26 cellular contexts compared by ENCODE assay signal in the genomic region with DNA sequence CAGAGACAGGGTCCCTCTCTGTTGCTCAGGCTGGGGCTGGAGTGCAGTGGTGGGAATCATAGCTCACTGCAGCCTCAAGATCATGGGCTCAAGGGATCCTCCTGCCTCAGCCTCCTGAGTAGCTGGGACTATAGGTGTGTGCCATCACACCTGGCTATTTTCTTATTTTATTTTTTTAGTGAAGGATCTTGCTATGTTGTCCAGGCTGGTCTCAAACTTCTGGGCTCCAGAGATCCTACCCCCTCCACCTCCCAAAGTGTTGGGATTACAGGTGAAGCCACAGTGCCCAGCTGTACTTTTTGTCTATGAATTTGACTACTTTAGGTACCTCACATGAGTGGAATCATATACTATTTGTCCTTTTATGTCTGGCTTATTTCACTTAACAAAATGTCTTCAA.
"Had no signal": no experiment of that assay in that cellular context is flagged by ENCODE, and none has a peak within 500 bp of the region (broad histone marks: within the 10 kb centered on the region; RNA-seq: fewer than 3 reads in every experiment).

No MANE protein-coding gene starts in this region.

- H2AFZ ChIP-seq: hepatocyte had no signal

- H3K27me3 ChIP-seq: esophagus muscularis mucosa, esophagus squamous epithelium, foreskin keratinocyte, gastrocnemius medialis, gastroesophageal sphincter, heart left ventricle, heart right ventricle, hepatocyte had no signal

- H3K4me2 ChIP-seq: hepatocyte had no signal

- DNase-seq: cortex of kidney; dermis blood vessel endothelial cell; dorsolateral prefrontal cortex; effector CD4-positive, alpha-beta T cell; effector CD8-positive, alpha-beta T cell; effector memory CD4-positive, alpha-beta T cell; effector memory CD8-positive, alpha-beta T cell; endodermal cell; erythroblast; esophagus squamous epithelium; foreskin keratinocyte; foreskin melanocyte; gastrocnemius medialis; glutamatergic neuron; head of caudate nucleus; heart left ventricle; heart right ventricle had no signal

- H3K9me3 ChIP-seq: esophagus muscularis mucosa, esophagus squamous epithelium, gastrocnemius medialis, gastroesophageal sphincter, heart left ventricle, heart right ventricle had no signal

- ATAC-seq: effector memory CD8-positive, alpha-beta T cell; esophagus mucosa; foreskin keratinocyte; gastrocnemius medialis; gastroesophageal sphincter; heart left ventricle; heart right ventricle had no signal

- H3K27ac ChIP-seq: coronary artery, dorsolateral prefrontal cortex, epithelial cell of prostate, esophagus muscularis mucosa, esophagus squamous epithelium, foreskin keratinocyte, gastrocnemius medialis, gastroesophageal sphincter, heart left ventricle, heart right ventricle, hepatocyte had no signal

- H3K4me1 ChIP-seq: esophagus muscularis mucosa, foreskin keratinocyte, gastroesophageal sphincter, heart left ventricle, heart right ventricle had no signal

- H3K36me3 ChIP-seq: esophagus muscularis mucosa, esophagus squamous epithelium, gastrocnemius medialis, gastroesophageal sphincter, heart left ventricle, heart right ventricle had no signal

- H3K79me2 ChIP-seq: hepatocyte had no signal

- H3K4me3 ChIP-seq: coronary artery, dorsolateral prefrontal cortex, esophagus muscularis mucosa, esophagus squamous epithelium, gastrocnemius medialis, gastroesophageal sphincter, heart left ventricle, heart right ventricle, hepatocyte had no signal

- FAIRE-seq: endometrium, endothelial cell of umbilical vein, frontal cortex had no signal
